1 cellular context compared by ENCODE assay signal in genomic region chr21:42195378-42196031, GRCh38.
TF ChIP-seq lines count a peak whose summit lies in the region.

No MANE protein-coding gene starts in this region.

TF ChIP-seq in HEK293, 187 proteins besides CTCF, POLR2A, EP300 and RAD21 (continued from another document):
- TF ChIP-seq KLF17 (tag by site-specific recombination; IDR thresholded peaks at IDR 0.05), result no peak
- TF ChIP-seq ZNF558 (tag by site-specific recombination; IDR thresholded peaks at IDR 0.05), result no peak
- peak; percentile 87 for TF ChIP-seq ZFHX2 (tag by site-specific recombination; conservative IDR thresholded peaks at IDR 0.05)
- TF ChIP-seq ZXDB (tag by site-specific recombination; IDR thresholded peaks at IDR 0.05), result no peak
- peak; percentile 69; the same call in 1 of the 2 replicates for TF ChIP-seq ZNF785 (tag by site-specific recombination; IDR thresholded peaks at IDR 0.05)
- TF ChIP-seq ATF2 (tag by site-specific recombination; IDR thresholded peaks at IDR 0.05; ENCODE audit: low read depth), result peak; percentile 54
- TF ChIP-seq ZNF24 (tag by site-specific recombination; IDR thresholded peaks at IDR 0.05), result 0 out of 2 replicates have a peak, but pooled peaks have one; percentile 55
